Comparison of ENCODE assay signal across 14 cellular contexts in the genomic region with DNA sequence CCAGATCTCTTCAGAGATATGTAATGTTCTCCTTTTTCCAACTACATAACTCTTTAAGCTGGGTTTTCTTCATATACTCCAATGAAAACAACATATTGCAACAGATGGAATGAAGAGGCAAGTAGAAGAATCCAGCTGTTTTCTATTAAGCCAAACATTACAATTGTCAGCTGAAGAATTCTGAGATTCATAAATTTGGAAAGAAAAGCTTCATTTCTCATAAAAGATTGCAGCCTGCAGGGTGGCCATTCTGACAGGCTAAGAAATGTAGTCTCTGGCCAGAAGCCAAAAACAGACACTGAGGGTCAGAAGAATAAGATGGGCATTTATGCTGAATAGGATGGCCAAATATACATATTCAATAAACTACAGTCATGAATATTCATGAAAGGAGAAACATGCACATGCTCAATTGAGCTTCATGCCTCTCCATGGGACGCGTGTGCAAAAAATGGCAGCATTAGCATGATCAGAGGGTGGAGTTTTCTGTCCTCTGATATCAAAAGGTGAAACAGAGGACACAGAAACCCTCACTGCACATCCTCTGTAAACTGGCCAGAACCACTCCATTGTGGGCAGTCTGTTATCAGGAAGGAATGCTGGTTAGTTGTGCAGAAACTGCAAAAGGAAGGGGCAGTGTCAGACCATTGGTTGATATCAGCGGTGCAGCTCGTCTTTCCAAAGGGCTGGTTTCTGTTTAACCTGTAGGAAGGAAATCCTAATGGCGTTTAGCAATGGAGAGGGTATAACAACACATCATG. TPM values are rescaled to one million over a fixed set of nuclear protein-coding genes. Genes with fewer than 3 reads are reported as not detected.
DNase-seq lines count a peak whose midpoint lies in the region; ATAC-seq and TF ChIP-seq lines count a peak whose summit lies in the region.
"Had no signal": no experiment of that assay in that cellular context is flagged by ENCODE, and none has a peak within 500 bp of the region (broad histone marks: within the 10 kb centered on the region; RNA-seq: fewer than 3 reads in every experiment).

No MANE protein-coding gene starts in this region.

- H3K36me3 ChIP-seq in left ventricle myocardium inferior, result no peaks in the 10 kb centered on the region
- H3K36me3 ChIP-seq: neutrophil had no signal

- H3K27ac ChIP-seq in left ventricle myocardium inferior (replicated peaks), result peak overlapping the region; percentile 62
- H3K27ac ChIP-seq: neutrophil had no signal

- no peak for TF ChIP-seq CTCF in left ventricle myocardium inferior (IDR thresholded peaks at IDR 0.05; ENCODE audit: borderline replicate concordance)

- no peaks in the 10 kb centered on the region for H3K4me1 Mint-ChIP-seq in activated T-helper 1 cell treated with anti-CD3 and anti-CD28 coated beads, Interleukin-12 subunit alpha, Interleukin-12 subunit beta, Interleukin-2, Interleukin-4 antibody, amounts not matched to agents 30 ng/mL and 10 ng/mL and 1 ng/mL, durations not matched to agents 14 hours and 24 hours and 36 hours (ENCODE audit: low read depth)

- no peak overlapping the region for H3K27ac Mint-ChIP-seq in activated T-helper 1 cell treated with anti-CD3 and anti-CD28 coated beads, Interleukin-12 subunit alpha, Interleukin-12 subunit beta, Interleukin-2, Interleukin-4 antibody, amounts not matched to agents 30 ng/mL and 10 ng/mL and 1 ng/mL, durations not matched to agents 14 hours and 24 hours and 36 hours
- H3K27ac Mint-ChIP-seq: activated CD8-positive, alpha-beta T cell treated with anti-CD3 and anti-CD28 coated beads, Interleukin-2, amount 10 ng/mL, durations not matched to agents 7 days and 5 days; activated naive CD4-positive, alpha-beta T cell treated with anti-CD3 and anti-CD28 coated beads for 36 hours had no signal

- H3K9me3 Mint-ChIP-seq in activated T-helper 1 cell treated with anti-CD3 and anti-CD28 coated beads, Interleukin-12 subunit alpha, Interleukin-12 subunit beta, Interleukin-2, Interleukin-4 antibody, amounts not matched to agents 30 ng/mL and 10 ng/mL and 1 ng/mL, durations not matched to agents 14 hours and 24 hours and 36 hours, result no peaks in the 10 kb centered on the region

- no peaks in the 10 kb centered on the region for H3K27me3 ChIP-seq in left ventricle myocardium inferior (ENCODE audit: low read depth)
- H3K27me3 ChIP-seq: neutrophil had no signal

- H3K9me3 ChIP-seq in left ventricle myocardium inferior (replicated peaks), result no peaks in the 10 kb centered on the region
- H3K9me3 ChIP-seq: neutrophil had no signal

- no peak overlapping the region for H3K4me3 Mint-ChIP-seq in activated T-helper 1 cell treated with anti-CD3 and anti-CD28 coated beads, Interleukin-12 subunit alpha, Interleukin-12 subunit beta, Interleukin-2, Interleukin-4 antibody, amounts not matched to agents 30 ng/mL and 10 ng/mL and 1 ng/mL, durations not matched to agents 14 hours and 24 hours and 36 hours
- H3K4me3 Mint-ChIP-seq: activated CD8-positive, alpha-beta T cell treated with anti-CD3 and anti-CD28 coated beads, Interleukin-2, amount 10 ng/mL, durations not matched to agents 7 days and 5 days; activated naive CD4-positive, alpha-beta T cell treated with anti-CD3 and anti-CD28 coated beads for 36 hours had no signal

- peaks cover 4% of the 10 kb centered on the region for H3K36me3 Mint-ChIP-seq in activated T-helper 1 cell treated with anti-CD3 and anti-CD28 coated beads, Interleukin-12 subunit alpha, Interleukin-12 subunit beta, Interleukin-2, Interleukin-4 antibody, amounts not matched to agents 30 ng/mL and 10 ng/mL and 1 ng/mL, durations not matched to agents 14 hours and 24 hours and 36 hours (ENCODE audit: low read depth)

- peaks cover 42% of the 10 kb centered on the region for H3K4me1 ChIP-seq in left ventricle myocardium inferior

- intact Hi-C loops in left ventricle myocardium inferior (cut with micrococcal nuclease), result no loop called here
- intact Hi-C loops in activated T-helper 1 cell treated with anti-CD3 and anti-CD28 coated beads, Interleukin-12 subunit alpha, Interleukin-12 subunit beta, Interleukin-2, Interleukin-4 antibody, amounts not matched to agents 30 ng/mL and 10 ng/mL and 1 ng/mL, durations not matched to agents 14 hours and 24 hours and 36 hours (cut with micrococcal nuclease), result no loop called here

- ATAC-seq in GM21381 (IDR thresholded peaks at IDR 0.05; ENCODE audit: unreplicated experiment), result no peak
- ATAC-seq: activated CD8-positive, alpha-beta T cell treated with anti-CD3 and anti-CD28 coated beads, Interleukin-2, amount 10 ng/mL, durations not matched to agents 7 days and 5 days had no signal

- DNase-seq in HT-29 (ENCODE audit: low spot score) (peak; percentile 5), astrocyte of the hippocampus (ENCODE audit: low read depth, low spot score) (peak; percentile 21), left ventricle myocardium inferior (no peak), skeletal muscle cell (ENCODE audit: low read depth) (peak; percentile 17), NCI-H345 treated with DMSO at 0.1 percent for 48 hours (lab: John Stamatoyannopoulos, UW; ENCODE audit: unreplicated experiment) (no peak)
- no peak for DNase-seq in activated T-cell treated with anti-CD3 and anti-CD28 coated beads, Interleukin-2, amount 50 U/mL, for 1 hour
- DNase-seq in activated T-helper 1 cell treated with anti-CD3 and anti-CD28 coated beads, Interleukin-12 subunit alpha, Interleukin-12 subunit beta, Interleukin-2, Interleukin-4 antibody, amounts not matched to agents 30 ng/mL and 10 ng/mL and 1 ng/mL, durations not matched to agents 14 hours and 24 hours and 36 hours (ENCODE audit: low spot score), result no peak
- DNase-seq: activated CD8-positive, alpha-beta T cell treated with anti-CD3 and anti-CD28 coated beads, Interleukin-2, amount 10 ng/mL, durations not matched to agents 7 days and 5 days; activated naive CD4-positive, alpha-beta T cell treated with anti-CD3 and anti-CD28 coated beads for 36 hours; cortex of kidney; left colon; trophoblast cell had no signal

- H3K4me3 ChIP-seq in left ventricle myocardium inferior, result no peak overlapping the region
- H3K4me3 ChIP-seq in skeletal muscle cell (ENCODE audit: low read depth, low read length), result no peak overlapping the region

- no peaks in the 10 kb centered on the region for H3K27me3 Mint-ChIP-seq in activated T-helper 1 cell treated with anti-CD3 and anti-CD28 coated beads, Interleukin-12 subunit alpha, Interleukin-12 subunit beta, Interleukin-2, Interleukin-4 antibody, amounts not matched to agents 30 ng/mL and 10 ng/mL and 1 ng/mL, durations not matched to agents 14 hours and 24 hours and 36 hours (ENCODE audit: insufficient read depth)

RNA-seq across cellular contexts. Expression of a gene that starts 50.2 kb away (rescaled TPM):
- 2.9 and 10.1 TPM in 2 replicates for total RNA-seq in HT-29 (2014; rRNA removed; shearing (Covaris generic))
- total RNA-seq in left ventricle myocardium inferior, result 43.4 TPM
- 43.6 and 47.7 TPM in 2 replicates for total RNA-seq in activated T-helper 1 cell treated with anti-CD3 and anti-CD28 coated beads, Interleukin-12 subunit alpha, Interleukin-12 subunit beta, Interleukin-2, Interleukin-4 antibody, amounts not matched to agents 30 ng/mL and 10 ng/mL and 1 ng/mL, durations not matched to agents 14 hours and 24 hours and 36 hours

Comparison
In these comparisons a context has a peak if more than half of its experiments do, and no peak if none do; other contexts are left out.
1. DNase-seq: peak in HT-29 (single experiment), astrocyte of the hippocampus (single experiment) and skeletal muscle cell (single experiment); none in left ventricle myocardium inferior (single experiment), activated T-cell treated with anti-CD3 and anti-CD28 coated beads, Interleukin-2, amount 50 U/mL, for 1 hour (single experiment), activated T-helper 1 cell treated with anti-CD3 and anti-CD28 coated beads, Interleukin-12 subunit alpha, Interleukin-12 subunit beta, Interleukin-2, Interleukin-4 antibody, amounts not matched to agents 30 ng/mL and 10 ng/mL and 1 ng/mL, durations not matched to agents 14 hours and 24 hours and 36 hours (single experiment) and NCI-H345 treated with DMSO at 0.1 percent for 48 hours (single experiment).